Comparison of ENCODE assay signal across 17 cellular contexts in genomic region chr18:12552884-12553242, GRCh38.
DNase-seq lines count a peak whose midpoint lies in the region; ATAC-seq and TF ChIP-seq lines count a peak whose summit lies in the region.
"Had no signal": no experiment of that assay in that cellular context is flagged by ENCODE, and none has a peak within 500 bp of the region (broad histone marks: within the 10 kb centered on the region; RNA-seq: fewer than 3 reads in every experiment).

No MANE protein-coding gene starts in this region.

- DNase-seq in Calu3 (peak; percentile 15), right lobe of liver (no peak), anterior cingulate cortex (lab: John Stamatoyannopoulos, UW) (no peak), glomerular visceral epithelial cell (ENCODE audit: extremely low spot score) (no peak)
- no peak for DNase-seq in activated effector memory CD4-positive, alpha-beta T cell treated with Interleukin-2 at 50 U/mL for 16 hours
- DNase-seq in CD4-positive, alpha-beta T cell = no peak
- DNase-seq: CD8-positive, alpha-beta memory T cell; MG63; NCI-H1092; NCI-H146; NCI-H2081; NCI-H510A treated with DMSO at 0.1 percent for 48 hours; Right ventricle myocardium superior had no signal

- H4K20me1 ChIP-seq in OCI-LY3 (ENCODE audit: insufficient read depth, low read length) = no peaks in the 10 kb centered on the region
- H4K20me1 ChIP-seq: BLaER1 had no signal

- peaks cover 44% of the 10 kb centered on the region for H3K4me1 Mint-ChIP-seq in Calu3 (ENCODE audit: low read depth, unreplicated experiment)
- H3K4me1 Mint-ChIP-seq in dendritic cell treated with granulocyte-macrophage colony-stimulating factor and Interleukin-4, amounts not matched to agents 40 ng/mL and 50 ng/mL, for 4 days (ENCODE audit: low read depth) = peaks cover 7% of the 10 kb centered on the region
- H3K4me1 Mint-ChIP-seq in CD4-positive, alpha-beta T cell (ENCODE audit: low read depth) = no peaks in the 10 kb centered on the region
- H3K4me1 Mint-ChIP-seq: CD8-positive, alpha-beta memory T cell had no signal

- no TSS peak for BruUV-seq in Calu3 (replicated peaks; lab: Mats Ljungman, UMichigan)

- peaks cover 5% of the 10 kb centered on the region for H3K9me3 Mint-ChIP-seq in Calu3 (ENCODE audit: low read depth, unreplicated experiment)
- peaks cover 54% of the 10 kb centered on the region for H3K9me3 Mint-ChIP-seq in dendritic cell treated with granulocyte-macrophage colony-stimulating factor and Interleukin-4, amounts not matched to agents 40 ng/mL and 50 ng/mL, for 4 days
- H3K9me3 Mint-ChIP-seq in CD4-positive, alpha-beta T cell = peaks cover 9% of the 10 kb centered on the region

- H3K27me3 Mint-ChIP-seq in Calu3 (ENCODE audit: unreplicated experiment) = no peaks in the 10 kb centered on the region
- H3K27me3 Mint-ChIP-seq in dendritic cell treated with granulocyte-macrophage colony-stimulating factor and Interleukin-4, amounts not matched to agents 40 ng/mL and 50 ng/mL, for 4 days = no peaks in the 10 kb centered on the region
- H3K27me3 Mint-ChIP-seq in CD4-positive, alpha-beta T cell = peaks cover 4% of the 10 kb centered on the region

- H3K4me1 ChIP-seq in OCI-LY3 (ENCODE audit: low read length) (peaks cover 40% of the 10 kb centered on the region), right lobe of liver (no peaks in the 10 kb centered on the region)
- H3K4me1 ChIP-seq: BLaER1 had no signal

- H3K79me2 ChIP-seq in OCI-LY3 (ENCODE audit: low read length) = no peaks in the 10 kb centered on the region; the same call in 1 of the 2 replicates

- peak overlapping the region; percentile 76 for H3K27ac Mint-ChIP-seq in Calu3 (ENCODE audit: unreplicated experiment)
- peak overlapping the region; percentile 16 for H3K27ac Mint-ChIP-seq in dendritic cell treated with granulocyte-macrophage colony-stimulating factor and Interleukin-4, amounts not matched to agents 40 ng/mL and 50 ng/mL, for 4 days
- no peak overlapping the region for H3K27ac Mint-ChIP-seq in CD4-positive, alpha-beta T cell
- H3K27ac Mint-ChIP-seq: CD8-positive, alpha-beta memory T cell had no signal

- H3K4me2 ChIP-seq in OCI-LY3 (ENCODE audit: low read length) = peak overlapping the region; percentile 75
- H3K4me2 ChIP-seq: BLaER1 had no signal

- 80% methylated on average over 1 of the region's 4 CpGs for WGBS in right lobe of liver (ENCODE audit: insufficient coverage, low coverage, low lambda C conversion rate, missing lambda C conversion rate)

- CTCF ChIA-PET in Calu3 (lab: Charles Lee) = interaction anchor here (1.9 to 2.0 kb wide), 2 partner anchors 44 to 54 kb away, joined by 5 to 14 read pairs; no protein-coding TSS in a partner anchor
- CTCF ChIA-PET in CD4-positive, alpha-beta T cell (lab: Charles Lee) = no interaction called here

- H3K36me3 Mint-ChIP-seq in Calu3 (ENCODE audit: insufficient read depth, unreplicated experiment) = peaks cover 28% of the 10 kb centered on the region
- peaks cover 36% of the 10 kb centered on the region for H3K36me3 Mint-ChIP-seq in dendritic cell treated with granulocyte-macrophage colony-stimulating factor and Interleukin-4, amounts not matched to agents 40 ng/mL and 50 ng/mL, for 4 days (ENCODE audit: low read depth)
- H3K36me3 Mint-ChIP-seq in CD4-positive, alpha-beta T cell (ENCODE audit: low read depth) = no peaks in the 10 kb centered on the region

- peak overlapping the region; percentile 7; the same call in 1 of the 2 replicates for H2AFZ ChIP-seq in OCI-LY3 (ENCODE audit: low read depth, low read length)

- intact Hi-C loops in Calu3 (cut with micrococcal nuclease; ENCODE audit: unreplicated experiment) = no loop called here
- intact Hi-C loops in dendritic cell treated with granulocyte-macrophage colony-stimulating factor and Interleukin-4, amounts not matched to agents 40 ng/mL and 50 ng/mL, for 4 days (cut with micrococcal nuclease) = no loop called here
- intact Hi-C loops in right lobe of liver (cut with DNase I) = loop anchor here in 1 of 2 donors (10.0 kb wide), 1 partner anchor 92 kb away; no protein-coding TSS in a partner anchor
- intact Hi-C loops in CD4-positive, alpha-beta T cell (cut with DNase I, micrococcal nuclease) = no loop called here

- H3K4me3 Mint-ChIP-seq in Calu3 (ENCODE audit: low read depth, unreplicated experiment) = peak overlapping the region; percentile 57
- no peak overlapping the region for H3K4me3 Mint-ChIP-seq in dendritic cell treated with granulocyte-macrophage colony-stimulating factor and Interleukin-4, amounts not matched to agents 40 ng/mL and 50 ng/mL, for 4 days
- no peak overlapping the region for H3K4me3 Mint-ChIP-seq in CD4-positive, alpha-beta T cell

- peak overlapping the region; percentile 50 for H3K9ac ChIP-seq in OCI-LY3 (ENCODE audit: low read length)
- H3K9ac ChIP-seq: BLaER1 had no signal

- no peak for TF ChIP-seq POLR2A in right lobe of liver (IDR thresholded peaks at IDR 0.05)

- H3K4me3 ChIP-seq in OCI-LY3 (ENCODE audit: low read length) = peak overlapping the region; percentile 68
- no peak overlapping the region for H3K4me3 ChIP-seq in right lobe of liver
- H3K4me3 ChIP-seq: BLaER1, MG63 had no signal

- H3K27ac ChIP-seq in OCI-LY3 (ENCODE audit: low read length) (peak overlapping the region; percentile 93), right lobe of liver (peak overlapping the region; percentile 19 to 57 (median 38))
- no peak overlapping the region for H3K27ac ChIP-seq in CD4-positive, alpha-beta T cell (ENCODE audit: low read depth, low read length)
- H3K27ac ChIP-seq: BLaER1 had no signal

- TF ChIP-seq CTCF in Calu3 (IDR thresholded peaks at IDR 0.05; ENCODE audit: unreplicated experiment) = no peak
- TF ChIP-seq CTCF in OCI-LY3 (IDR thresholded peaks at IDR 0.05; ENCODE audit: low read depth, low read length) = no peak
- TF ChIP-seq CTCF in right lobe of liver (IDR thresholded peaks at IDR 0.05) = no peak
- no peak for TF ChIP-seq CTCF in CD4-positive, alpha-beta T cell (IDR thresholded peaks at IDR 0.05)

- peak in 3 of 4 donors; percentile 25 to 40 (median 30) for ATAC-seq in right lobe of liver
- no peak for ATAC-seq in CD4-positive, alpha-beta T cell (ENCODE audit: poor library complexity)
- ATAC-seq: Panc1 had no signal

- H3K36me3 ChIP-seq in OCI-LY3 (replicated peaks; ENCODE audit: low read depth, low read length) = peaks cover 9% of the 10 kb centered on the region
- no peaks in the 10 kb centered on the region for H3K36me3 ChIP-seq in right lobe of liver
- H3K36me3 ChIP-seq: BLaER1 had no signal

- no peaks in the 10 kb centered on the region for H3K27me3 ChIP-seq in OCI-LY3 (ENCODE audit: low read depth, low read length)
- no peaks in the 10 kb centered on the region for H3K27me3 ChIP-seq in right lobe of liver
- no peaks in the 10 kb centered on the region for H3K27me3 ChIP-seq in CD4-positive, alpha-beta T cell (ENCODE audit: control insufficient read depth, insufficient read depth, low read length)
- H3K27me3 ChIP-seq: BLaER1, MG63 had no signal

- peaks cover 17% of the 10 kb centered on the region; the same call in 1 of the 2 replicates for H3K9me3 ChIP-seq in OCI-LY3 (ENCODE audit: insufficient read depth, low read length)
- no peaks in the 10 kb centered on the region for H3K9me3 ChIP-seq in right lobe of liver
- no peaks in the 10 kb centered on the region for H3K9me3 ChIP-seq in CD4-positive, alpha-beta T cell (ENCODE audit: control insufficient read depth, low read length)

- POLR2A ChIA-PET in CD4-positive, alpha-beta T cell (lab: Charles Lee) = no interaction called here
